ENCODE assay signal across 8 cellular contexts in genomic region chr9:113511856-113512761, GRCh38. TPM values are rescaled to one million over a fixed set of nuclear protein-coding genes. Genes with fewer than 3 reads are reported as not detected.
DNase-seq lines count a peak whose midpoint lies in the region; ATAC-seq and TF ChIP-seq lines count a peak whose summit lies in the region.

No MANE protein-coding gene starts in this region.

- no peak for TF ChIP-seq CTCF in GM12864 (IDR thresholded peaks at IDR 0.05; ENCODE audit: low read depth, low read length, missing control alignments)
- no peak for TF ChIP-seq CTCF in OCI-LY7 (conservative IDR thresholded peaks at IDR 0.05; ENCODE audit: low read length)
- no peak for TF ChIP-seq CTCF in progenitor cell of endocrine pancreas (IDR thresholded peaks at IDR 0.05; ENCODE audit: unreplicated experiment)
- no peak for TF ChIP-seq CTCF in prostate gland (IDR thresholded peaks at IDR 0.05)

- no peaks in the 10 kb centered on the region for H3K9me2 ChIP-seq in OCI-LY7 (ENCODE audit: insufficient read depth, low read length)

- H3K36me3 ChIP-seq in OCI-LY7 (ENCODE audit: insufficient read depth, low read length) (no peaks in the 10 kb centered on the region), prostate gland (no peaks in the 10 kb centered on the region)

- peak overlapping the region; percentile 33 for H3K27ac Mint-ChIP-seq in progenitor cell of endocrine pancreas

- H2AFZ ChIP-seq in OCI-LY7 (ENCODE audit: low read length) = peak overlapping the region; percentile 76

- CTCF ChIA-PET in OCI-LY7 (lab: Charles Lee; ENCODE audit: unreplicated experiment) = interaction anchor here (0.6 kb wide), 1 partner anchor 102 kb away, joined by 3 read pairs; no protein-coding TSS in a partner anchor

- no peaks in the 10 kb centered on the region for H3K9me3 Mint-ChIP-seq in progenitor cell of endocrine pancreas (ENCODE audit: low read depth)

- H3K4me3 Mint-ChIP-seq in progenitor cell of endocrine pancreas (ENCODE audit: low read depth) = no peak overlapping the region

- H3K4me1 ChIP-seq in OCI-LY7 (ENCODE audit: insufficient read depth, low read length, poor library complexity, severe bottlenecking) = peaks cover 31% of the 10 kb centered on the region
- no peaks in the 10 kb centered on the region for H3K4me1 ChIP-seq in prostate gland (replicated peaks)

- no peak overlapping the region for H3K27ac ChIP-seq in OCI-LY7 (ENCODE audit: low read depth, low read length, poor library complexity, severe bottlenecking)
- H3K27ac ChIP-seq in prostate gland = no peak overlapping the region

- no peak for TF ChIP-seq POLR2A in prostate gland (IDR thresholded peaks at IDR 0.05)

- intact Hi-C loops in OCI-LY7 (cut with micrococcal nuclease; ENCODE audit: unreplicated experiment) (no loop called here), prostate gland (cut with DNase I) (no loop called here)

- POLR2A ChIA-PET in OCI-LY7 (lab: Charles Lee) = interaction anchor here (0.6 to 2.1 kb wide), 5 partner anchors 11 to 232 kb away, joined by 3 to 13 read pairs (median 3); no protein-coding TSS in a partner anchor

- 84% methylated on average over 10 of the region's 10 CpGs for WGBS in prostate gland

- H4K20me1 ChIP-seq in OCI-LY7 (ENCODE audit: insufficient read depth, low read length) = no peaks in the 10 kb centered on the region

- H3K27me3 ChIP-seq in prostate gland (replicated peaks; ENCODE audit: insufficient read depth) = no peaks in the 10 kb centered on the region

- DNase-seq in GM12864 (ENCODE audit: low read depth) = peak; percentile 68
- peak; percentile 38 for DNase-seq in OCI-LY7 (ENCODE audit: low spot score)
- peak; percentile 35 for DNase-seq in activated gamma-delta T cell (lab: John Stamatoyannopoulos, UW)
- no peak for DNase-seq in progenitor cell of endocrine pancreas (ENCODE audit: low spot score, unreplicated experiment)
- no peak for DNase-seq in prostate gland (ENCODE audit: low spot score)
- DNase-seq in SW480 (ENCODE audit: low spot score) = no peak
- DNase-seq in cortex of kidney (lab: John Stamatoyannopoulos, UW) = no peak

- H3K36me3 Mint-ChIP-seq in progenitor cell of endocrine pancreas (ENCODE audit: insufficient read depth) = peaks cover 15% of the 10 kb centered on the region

- no peaks in the 10 kb centered on the region for H3K79me2 ChIP-seq in OCI-LY7 (ENCODE audit: insufficient read depth, low read depth, low read length)

- H3K4me1 Mint-ChIP-seq in progenitor cell of endocrine pancreas (ENCODE audit: low read depth) = peaks cover 31% of the 10 kb centered on the region

- peak overlapping the region; percentile 25 for H3K4me2 ChIP-seq in OCI-LY7 (ENCODE audit: low read length)

- no peak overlapping the region; the same call in 1 of the 2 replicates for H3K4me3 ChIP-seq in GM12864 (ENCODE audit: low read depth, low read length)
- H3K4me3 ChIP-seq in OCI-LY7 (ENCODE audit: low read depth, low read length, poor library complexity, severe bottlenecking) = no peak overlapping the region
- no peak overlapping the region for H3K4me3 ChIP-seq in prostate gland

- H3K27me3 Mint-ChIP-seq in progenitor cell of endocrine pancreas = no peaks in the 10 kb centered on the region

- no TSS peak for BruUV-seq in OCI-LY7 (replicated peaks; lab: Mats Ljungman, UMichigan)

- peak; percentile 42 for ATAC-seq in HG02610 (IDR thresholded peaks at IDR 0.05; ENCODE audit: unreplicated experiment)

- no peaks in the 10 kb centered on the region for H3K9me3 ChIP-seq in OCI-LY7 (ENCODE audit: low read length)
- H3K9me3 ChIP-seq in prostate gland = no peaks in the 10 kb centered on the region

RNA-seq across cellular contexts. Expression of gene RGS3, which starts 48.6 kb away (rescaled TPM):
- 11.7 and 22.8 TPM in 2 replicates for total RNA-seq in OCI-LY7 (2014; rRNA removed; shearing (Covaris generic))
- 22.5 and 32.9 TPM in 2 replicates for total RNA-seq in OCI-LY7 (2022)
- 39.3 and 44.2 TPM in 2 replicates for total RNA-seq in progenitor cell of endocrine pancreas
- 10 to 100 TPM; 26.5 to 98.9 TPM for total RNA-seq in prostate gland

Comparison
In these comparisons a context has a peak if more than half of its experiments do, and no peak if none do; other contexts are left out.
1. DNase-seq: peak in GM12864 (single experiment), OCI-LY7 (single experiment) and activated gamma-delta T cell (single experiment); none in progenitor cell of endocrine pancreas (single experiment), prostate gland (single experiment), SW480 (single experiment) and cortex of kidney (single experiment).